ENCODE assay signal across 33 cellular contexts in the genomic region with DNA sequence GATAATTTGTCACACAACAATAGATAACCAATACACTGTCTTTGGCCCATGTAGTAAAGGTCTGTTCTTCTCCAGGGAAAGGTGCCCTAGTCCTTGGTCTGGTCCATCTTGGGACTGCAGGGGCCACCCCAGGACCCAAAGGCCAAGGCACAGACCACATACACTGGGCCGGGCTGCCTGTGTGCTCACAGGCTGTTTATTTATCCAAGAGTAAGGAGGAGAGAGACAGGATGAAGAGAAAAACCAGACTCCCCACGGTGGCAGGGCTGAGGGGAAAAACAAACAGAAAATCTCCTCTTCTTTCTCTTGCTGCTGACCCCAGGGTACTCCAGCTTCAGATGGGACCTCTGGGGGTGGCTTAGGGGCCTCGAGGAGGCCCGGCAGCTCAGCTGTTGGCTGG. TPM values are rescaled to one million over a fixed set of nuclear protein-coding genes. Genes with fewer than 3 reads are reported as not detected.
DNase-seq lines count a peak whose midpoint lies in the region; TF ChIP-seq lines count a peak whose summit lies in the region.
"Had no signal": no experiment of that assay in that cellular context is flagged by ENCODE, and none has a peak within 500 bp of the region (broad histone marks: within the 10 kb centered on the region; RNA-seq: fewer than 3 reads in every experiment).

No MANE protein-coding gene starts in this region.

- no peak for DNase-seq in Karpas-422
- peak; percentile 25 for DNase-seq in osteoblast (ENCODE audit: insufficient read length, low spot score, missing footprints)
- DNase-seq in HK-2 (ENCODE audit: unreplicated experiment) = no peak
- DNase-seq in 8988T = no peak
- no peak for DNase-seq in hypothalamus (lab: John Stamatoyannopoulos, UW)
- DNase-seq: ACHN; activated CD4-positive, alpha-beta T cell treated with anti-CD3 and anti-CD28 coated beads for 36 hours; activated gamma-delta T cell; activated naive CD8-positive, alpha-beta T cell treated with anti-CD3 and anti-CD28 coated beads, Interleukin-2, amount 50 U/mL, for 24 hours; activated T-cell treated with anti-CD3 and anti-CD28 coated beads, Interleukin-2, amount 50 U/mL, for 1 hour; C1 segment of cervical spinal cord; cerebellar nuclear complex; DMS79; GDM1; left cardiac atrium; NCI-H1436 treated with DMSO at 0.1 percent for 48 hours; NCI-H2081 treated with DMSO at 0.1 percent for 48 hours; NCI-H226; NCI-H526 treated with DMSO at 0.1 percent for 48 hours; Peyer's patch; retina; SHP77 had no signal

- TF ChIP-seq CTCF in osteoblast (IDR thresholded peaks at IDR 0.05; ENCODE audit: extremely low read depth, low read depth, low read length) = no peak

- no peaks in the 10 kb centered on the region for H3K9me2 ChIP-seq in Karpas-422 (replicated peaks; ENCODE audit: insufficient read depth, low read length)

- H3K27ac ChIP-seq in BLaER1 (peak overlapping the region; percentile 92), Karpas-422 (ENCODE audit: low read length) (peak overlapping the region; percentile 99), osteoblast (ENCODE audit: low read depth, low read length) (no peak overlapping the region)
- H3K27ac ChIP-seq: gastroesophageal sphincter, hepatocyte, parathyroid adenoma, thoracic aorta had no signal

- peaks cover 56% of the 10 kb centered on the region for H3K36me3 Mint-ChIP-seq in dendritic cell treated with granulocyte-macrophage colony-stimulating factor and Interleukin-4, amounts not matched to agents 40 ng/mL and 50 ng/mL, for 4 days (ENCODE audit: low read depth)

- H3K4me2 ChIP-seq in BLaER1 (peak overlapping the region; percentile 94), Karpas-422 (ENCODE audit: low read depth, low read length, poor library complexity, severe bottlenecking) (peak overlapping the region; percentile 85), osteoblast (ENCODE audit: insufficient read depth, low read length) (no peak overlapping the region)
- H3K4me2 ChIP-seq: hepatocyte had no signal

- H4K20me1 ChIP-seq in BLaER1 (no peaks in the 10 kb centered on the region), Karpas-422 (ENCODE audit: insufficient read depth, low read depth, low read length) (no peaks in the 10 kb centered on the region), osteoblast (ENCODE audit: insufficient read depth, low read length) (no peaks in the 10 kb centered on the region)

- H3K4me1 ChIP-seq in BLaER1 (peaks cover 68% of the 10 kb centered on the region), Karpas-422 (ENCODE audit: low read length) (peaks cover 59% of the 10 kb centered on the region), osteoblast (ENCODE audit: insufficient read depth, low read length) (peaks cover 3% of the 10 kb centered on the region)
- H3K4me1 ChIP-seq: gastroesophageal sphincter, parathyroid adenoma had no signal

- no peak overlapping the region for H3K4me3 Mint-ChIP-seq in dendritic cell treated with granulocyte-macrophage colony-stimulating factor and Interleukin-4, amounts not matched to agents 40 ng/mL and 50 ng/mL, for 4 days
- H3K4me3 Mint-ChIP-seq: activated CD4-positive, alpha-beta T cell treated with anti-CD3 and anti-CD28 coated beads for 36 hours; activated naive CD8-positive, alpha-beta T cell treated with anti-CD3 and anti-CD28 coated beads, Interleukin-2, amount 50 U/mL, for 24 hours; stimulated activated naive CD8-positive, alpha-beta T cell treated with anti-CD3 and anti-CD28 coated beads, Interleukin-15, Interleukin-2, amounts not matched to agents 100 ng/mL and 50 ng/mL, for 24 hours; T-helper 2 cell treated with Interferon-gamma antibody and Interleukin-4, amounts not matched to agents 5 μg/mL and 100 μg/mL, for 36 hours had no signal

- intact Hi-C loops in dendritic cell treated with granulocyte-macrophage colony-stimulating factor and Interleukin-4, amounts not matched to agents 40 ng/mL and 50 ng/mL, for 4 days (cut with micrococcal nuclease) = loop anchor here (5.0 kb wide), 2 partner anchors 35 to 575 kb away; a partner anchor contains a TSS

- peaks cover 7% of the 10 kb centered on the region for H3K9me3 Mint-ChIP-seq in dendritic cell treated with granulocyte-macrophage colony-stimulating factor and Interleukin-4, amounts not matched to agents 40 ng/mL and 50 ng/mL, for 4 days
- H3K9me3 Mint-ChIP-seq: activated naive CD8-positive, alpha-beta T cell treated with anti-CD3 and anti-CD28 coated beads, Interleukin-2, amount 50 U/mL, for 24 hours; nephron; stimulated activated naive CD8-positive, alpha-beta T cell treated with anti-CD3 and anti-CD28 coated beads, Interleukin-15, Interleukin-2, amounts not matched to agents 100 ng/mL and 50 ng/mL, for 24 hours; T-helper 2 cell treated with Interferon-gamma antibody and Interleukin-4, amounts not matched to agents 5 μg/mL and 100 μg/mL, for 36 hours had no signal

- peak overlapping the region; percentile 80 for H3K9ac ChIP-seq in BLaER1
- peak overlapping the region; percentile 82 for H3K9ac ChIP-seq in Karpas-422 (ENCODE audit: low read length)
- H3K9ac ChIP-seq: parathyroid adenoma had no signal

- H3K27ac Mint-ChIP-seq in dendritic cell treated with granulocyte-macrophage colony-stimulating factor and Interleukin-4, amounts not matched to agents 40 ng/mL and 50 ng/mL, for 4 days = peak overlapping the region; percentile 80
- H3K27ac Mint-ChIP-seq: activated CD4-positive, alpha-beta T cell treated with anti-CD3 and anti-CD28 coated beads for 36 hours; activated naive CD8-positive, alpha-beta T cell treated with anti-CD3 and anti-CD28 coated beads, Interleukin-2, amount 50 U/mL, for 24 hours; nephron; T-helper 2 cell treated with Interferon-gamma antibody and Interleukin-4, amounts not matched to agents 5 μg/mL and 100 μg/mL, for 36 hours had no signal

- H3K9me3 ChIP-seq in BLaER1 (no peaks in the 10 kb centered on the region; the same call in 1 of the 2 replicates), Karpas-422 (ENCODE audit: low read length) (no peaks in the 10 kb centered on the region), osteoblast (ENCODE audit: low read depth, low read length) (no peaks in the 10 kb centered on the region)
- H3K9me3 ChIP-seq: gastroesophageal sphincter, Peyer's patch, thoracic aorta had no signal

- H3K27me3 Mint-ChIP-seq in dendritic cell treated with granulocyte-macrophage colony-stimulating factor and Interleukin-4, amounts not matched to agents 40 ng/mL and 50 ng/mL, for 4 days = no peaks in the 10 kb centered on the region
- H3K27me3 Mint-ChIP-seq: activated CD4-positive, alpha-beta T cell treated with anti-CD3 and anti-CD28 coated beads for 36 hours; activated naive CD8-positive, alpha-beta T cell treated with anti-CD3 and anti-CD28 coated beads, Interleukin-2, amount 50 U/mL, for 24 hours; stimulated activated naive CD8-positive, alpha-beta T cell treated with anti-CD3 and anti-CD28 coated beads, Interleukin-15, Interleukin-2, amounts not matched to agents 100 ng/mL and 50 ng/mL, for 24 hours had no signal

- H3K4me3 ChIP-seq in BLaER1 (peak overlapping the region; percentile 59), Karpas-422 (ENCODE audit: low read length) (peak overlapping the region; percentile 67), osteoblast (ENCODE audit: insufficient read depth, low read length) (no peak overlapping the region)
- H3K4me3 ChIP-seq: gastroesophageal sphincter, hepatocyte, lung, Peyer's patch, skin epidermis, thoracic aorta had no signal

- peaks cover 67% of the 10 kb centered on the region for H3K4me1 Mint-ChIP-seq in dendritic cell treated with granulocyte-macrophage colony-stimulating factor and Interleukin-4, amounts not matched to agents 40 ng/mL and 50 ng/mL, for 4 days (ENCODE audit: low read depth)

- H3K79me2 ChIP-seq in Karpas-422 (ENCODE audit: low read length) (peaks cover 39% of the 10 kb centered on the region), osteoblast (ENCODE audit: insufficient read depth, low read length) (peaks cover 2% of the 10 kb centered on the region)
- H3K79me2 ChIP-seq: parathyroid adenoma had no signal

- H2AFZ ChIP-seq in Karpas-422 (ENCODE audit: low read length) (no peak overlapping the region), osteoblast (ENCODE audit: low read length) (no peak overlapping the region)
- H2AFZ ChIP-seq: hepatocyte, parathyroid adenoma had no signal

- H3K36me3 ChIP-seq in BLaER1 = peaks cover 50% of the 10 kb centered on the region
- peaks cover 47% of the 10 kb centered on the region for H3K36me3 ChIP-seq in Karpas-422 (ENCODE audit: insufficient read depth, low read length)
- peaks cover 7% of the 10 kb centered on the region for H3K36me3 ChIP-seq in osteoblast (ENCODE audit: insufficient read depth, low read length)

- no peaks in the 10 kb centered on the region for H3K27me3 ChIP-seq in BLaER1
- H3K27me3 ChIP-seq in Karpas-422 (ENCODE audit: low read length) = no peaks in the 10 kb centered on the region
- H3K27me3 ChIP-seq in osteoblast (ENCODE audit: insufficient read depth, low read length) = no peaks in the 10 kb centered on the region
- H3K27me3 ChIP-seq: gastroesophageal sphincter, hepatocyte, Peyer's patch had no signal

RNA-seq across cellular contexts. Expression of a gene that starts 6.5 kb away (rescaled TPM):
- total RNA-seq in Karpas-422 (2014; rRNA removed; shearing (Covaris generic); ENCODE audit: low replicate concordance) = 30.7 and 32.5 TPM in 2 replicates
- total RNA-seq in osteoblast = 14.4 and 16.6 TPM in 2 replicates

RNA-seq across cellular contexts. Expression of a gene that starts 35.8 kb away (rescaled TPM):
- total RNA-seq in Karpas-422 (2014; rRNA removed; shearing (Covaris generic); ENCODE audit: low replicate concordance) = 51.4 and 85.6 TPM in 2 replicates
- total RNA-seq in osteoblast = 27.1 and 27.5 TPM in 2 replicates
